ENCODE assay signal across 8 cellular contexts in genomic region chr4:182938213-182938645, GRCh38. TPM values are rescaled to one million over a fixed set of nuclear protein-coding genes. Genes with fewer than 3 reads are reported as not detected.
DNase-seq lines count a peak whose midpoint lies in the region; ATAC-seq and TF ChIP-seq lines count a peak whose summit lies in the region.

No MANE protein-coding gene starts in this region.

- no peak overlapping the region for H3K27ac Mint-ChIP-seq in CD4-positive, alpha-beta memory T cell
- no peak overlapping the region for H3K27ac Mint-ChIP-seq in activated CD8-positive, alpha-beta memory T cell treated with anti-CD3 and anti-CD28 coated beads, Interleukin-2, amount 10 ng/mL, durations not matched to agents 7 days and 5 days
- no peak overlapping the region for H3K27ac Mint-ChIP-seq in natural killer cell

- intact Hi-C loops in CD4-positive, alpha-beta memory T cell (cut with micrococcal nuclease), result loop anchor here (1.0 kb wide), 4 partner anchors 20 to 469 kb away; no protein-coding TSS in a partner anchor
- intact Hi-C loops in natural killer cell (cut with micrococcal nuclease), result loop anchor here (1.0 kb wide), 1 partner anchor 324 kb away; no protein-coding TSS in a partner anchor

- H3K27me3 Mint-ChIP-seq in CD4-positive, alpha-beta memory T cell, result peaks cover 6 to 7% of the 10 kb centered on the region in 2 donors
- H3K27me3 Mint-ChIP-seq in activated CD8-positive, alpha-beta memory T cell treated with anti-CD3 and anti-CD28 coated beads, Interleukin-2, amount 10 ng/mL, durations not matched to agents 7 days and 5 days, result peaks cover 24% of the 10 kb centered on the region
- H3K27me3 Mint-ChIP-seq in natural killer cell (ENCODE audit: low read depth in 2 of 2), result peaks cover 14 to 32% of the 10 kb centered on the region in 2 donors

- H3K27me3 ChIP-seq in CD4-positive, alpha-beta memory T cell (ENCODE audit: insufficient read depth, low read length), result no peaks in the 10 kb centered on the region

- peak; percentile 46 to 53 (median 50) for DNase-seq in CD4-positive, alpha-beta memory T cell
- DNase-seq in NOMO-1 (lab: John Stamatoyannopoulos, UW; ENCODE audit: unreplicated experiment in 2 of 2), result peak; percentile 38 to 56
- DNase-seq in activated CD8-positive, alpha-beta memory T cell treated with anti-CD3 and anti-CD28 coated beads, Interleukin-2, amount 10 ng/mL, durations not matched to agents 7 days and 5 days, result peak; percentile 74
- peak; percentile 68 for DNase-seq in epithelial cell of esophagus (ENCODE audit: low read depth)
- DNase-seq in natural killer cell, result peak; percentile 53
- peak; percentile 78 for DNase-seq in stimulated activated naive CD8-positive, alpha-beta T cell treated with anti-CD3 and anti-CD28 coated beads, Interleukin-15, Interleukin-2, amounts not matched to agents 100 U/mL and 50 U/mL, for 24 hours

- H3K36me3 Mint-ChIP-seq in CD4-positive, alpha-beta memory T cell, result no peaks in the 10 kb centered on the region
- H3K36me3 Mint-ChIP-seq in activated CD8-positive, alpha-beta memory T cell treated with anti-CD3 and anti-CD28 coated beads, Interleukin-2, amount 10 ng/mL, durations not matched to agents 7 days and 5 days, result no peaks in the 10 kb centered on the region
- H3K36me3 Mint-ChIP-seq in natural killer cell, result no peaks in the 10 kb centered on the region

- H3K9me3 ChIP-seq in CD4-positive, alpha-beta memory T cell (ENCODE audit: control insufficient read depth in 1 of 2, low read length in 2 of 2), result no peaks in the 10 kb centered on the region

- TF ChIP-seq CTCF in epithelial cell of esophagus (IDR thresholded peaks at IDR 0.05; ENCODE audit: insufficient read depth, low read depth, low read length, missing control alignments) (peak; percentile 94), natural killer cell (IDR thresholded peaks at IDR 0.05) (peak; percentile 82)

- no peaks in the 10 kb centered on the region for H3K4me1 ChIP-seq in CD4-positive, alpha-beta memory T cell (ENCODE audit: insufficient read depth, low read length)

- H3K27ac ChIP-seq in CD4-positive, alpha-beta memory T cell (ENCODE audit: low read depth, low read length), result no peak overlapping the region

- CTCF ChIA-PET in CD4-positive, alpha-beta memory T cell (lab: Charles Lee; ENCODE audit: partially characterized antibody), result interaction anchor here (0.6 to 5.8 kb wide), 24 partner anchors 10 to 500 kb away, joined by 3 to 76 read pairs (median 4); no protein-coding TSS in a partner anchor
- CTCF ChIA-PET in activated CD8-positive, alpha-beta memory T cell treated with anti-CD3 and anti-CD28 coated beads, Interleukin-2, amount 10 ng/mL, durations not matched to agents 7 days and 5 days (lab: Charles Lee), result interaction anchor here (0.6 to 4.7 kb wide), 19 partner anchors 11 to 469 kb away, joined by 3 to 46 read pairs (median 5); no protein-coding TSS in a partner anchor

- H3K9me3 Mint-ChIP-seq in CD4-positive, alpha-beta memory T cell, result peaks cover 0 to 2% (median 0%) of the 10 kb centered on the region in 8 donors
- no peaks in the 10 kb centered on the region for H3K9me3 Mint-ChIP-seq in activated CD8-positive, alpha-beta memory T cell treated with anti-CD3 and anti-CD28 coated beads, Interleukin-2, amount 10 ng/mL, durations not matched to agents 7 days and 5 days (ENCODE audit: low read depth)
- H3K9me3 Mint-ChIP-seq in natural killer cell, result no peaks in the 10 kb centered on the region

- ATAC-seq in GM19324 (IDR thresholded peaks at IDR 0.05; ENCODE audit: low FRiP score, unreplicated experiment), result peak; percentile 95
- ATAC-seq in HG03196 (IDR thresholded peaks at IDR 0.05; ENCODE audit: unreplicated experiment), result peak; percentile 99
- peak; percentile 97 for ATAC-seq in activated CD8-positive, alpha-beta memory T cell treated with anti-CD3 and anti-CD28 coated beads, Interleukin-2, amount 10 ng/mL, durations not matched to agents 7 days and 5 days
- ATAC-seq in natural killer cell, result peak; percentile 84 to 100 (median 98)
- peak; percentile 96 for ATAC-seq in stimulated activated naive CD8-positive, alpha-beta T cell treated with anti-CD3 and anti-CD28 coated beads, Interleukin-15, Interleukin-2, amounts not matched to agents 100 U/mL and 50 U/mL, for 24 hours

- no peak overlapping the region for H3K4me3 ChIP-seq in CD4-positive, alpha-beta memory T cell (ENCODE audit: low read length in 2 of 2)
- H3K4me3 ChIP-seq in epithelial cell of esophagus (ENCODE audit: low read length), result no peak overlapping the region

- peaks cover 0 to 5% (median 1%) of the 10 kb centered on the region in 4 donors for H3K4me1 Mint-ChIP-seq in CD4-positive, alpha-beta memory T cell
- H3K4me1 Mint-ChIP-seq in activated CD8-positive, alpha-beta memory T cell treated with anti-CD3 and anti-CD28 coated beads, Interleukin-2, amount 10 ng/mL, durations not matched to agents 7 days and 5 days, result peaks cover 3% of the 10 kb centered on the region
- H3K4me1 Mint-ChIP-seq in natural killer cell, result peaks cover 0 to 6% of the 10 kb centered on the region in 2 donors

- H3K36me3 ChIP-seq in CD4-positive, alpha-beta memory T cell (ENCODE audit: insufficient read depth, low read length), result no peaks in the 10 kb centered on the region

- H3K4me3 Mint-ChIP-seq in CD4-positive, alpha-beta memory T cell, result peak overlapping the region in 2 of 8 donors; percentile 12 to 42
- no peak overlapping the region for H3K4me3 Mint-ChIP-seq in activated CD8-positive, alpha-beta memory T cell treated with anti-CD3 and anti-CD28 coated beads, Interleukin-2, amount 10 ng/mL, durations not matched to agents 7 days and 5 days
- H3K4me3 Mint-ChIP-seq in natural killer cell, result no peak overlapping the region

- POLR2A ChIA-PET in CD4-positive, alpha-beta memory T cell (lab: Charles Lee; ENCODE audit: partially characterized antibody), result interaction anchor here (1.6 kb wide), 1 partner anchor 324 kb away, joined by 5 read pairs; no protein-coding TSS in a partner anchor

RNA-seq across cellular contexts. Expression of gene DCTD, which starts 21.0 kb away (rescaled TPM):
- 10 to 100 TPM; 66.6 to 67.7 TPM for total RNA-seq in CD4-positive, alpha-beta memory T cell
- 100 to 1,000 TPM in 1 of 2 donors, 10 to 100 TPM in 1; 86.6 to 119 TPM for polyA plus RNA-seq in CD4-positive, alpha-beta memory T cell
- 10 to 100 TPM; 66.6 to 85.1 TPM for total RNA-seq in activated CD8-positive, alpha-beta memory T cell treated with anti-CD3 and anti-CD28 coated beads, Interleukin-2, amount 10 ng/mL, durations not matched to agents 7 days and 5 days
- 10 to 100 TPM; 57.2 to 68.2 (median 68.1) TPM for total RNA-seq in natural killer cell
